Comparison of ENCODE assay signal across 13 cellular contexts in genomic region chr9:124345063-124345462, GRCh38.
DNase-seq lines count a peak whose midpoint lies in the region; ATAC-seq and TF ChIP-seq lines count a peak whose summit lies in the region.
"Had no signal": no experiment of that assay in that cellular context is flagged by ENCODE, and none has a peak within 500 bp of the region (broad histone marks: within the 10 kb centered on the region; RNA-seq: fewer than 3 reads in every experiment).

No MANE protein-coding gene starts in this region.

- no peak overlapping the region for H3K23ac ChIP-seq in mesenchymal stem cell (ENCODE audit: low read length in 2 of 2)

- no peak overlapping the region for H2BK120ac ChIP-seq in mesenchymal stem cell (ENCODE audit: low read depth, low read length)

- H3K4me1 ChIP-seq in mesenchymal stem cell (ENCODE audit: control insufficient read depth, insufficient read depth, low read depth, low read length) (peaks cover 50% of the 10 kb centered on the region), aorta (ENCODE audit: control insufficient read depth in 1 of 2, insufficient read depth in 2 of 2, low read length in 2 of 2) (no peaks in the 10 kb centered on the region), tibial nerve (peaks cover 0 to 21% (median 10%) of the 10 kb centered on the region in 4 donors)
- H3K4me1 ChIP-seq: Caco-2 had no signal

- H3K18ac ChIP-seq in mesenchymal stem cell (ENCODE audit: low read depth in 1 of 2, low read length in 2 of 2): no peak overlapping the region

- ATAC-seq in Right ventricle myocardium superior (ENCODE audit: poor library complexity) (no peak), left cardiac atrium (no peak), WTC11 (no peak), aorta (ENCODE audit: low FRiP score) (no peak)

- H3K9me3 ChIP-seq in mesenchymal stem cell (ENCODE audit: control insufficient read depth, low read length) (no peaks in the 10 kb centered on the region), aorta (ENCODE audit: control insufficient read depth, low read length) (no peaks in the 10 kb centered on the region), tibial nerve (no peaks in the 10 kb centered on the region)
- H3K9me3 ChIP-seq: Caco-2, MG63 had no signal

- H3K4ac ChIP-seq in mesenchymal stem cell (ENCODE audit: low read depth in 1 of 2, low read length in 2 of 2): no peak overlapping the region

- no peak for TF ChIP-seq POLR2A in tibial nerve (IDR thresholded peaks at IDR 0.05)

- no peak overlapping the region for H2BK5ac ChIP-seq in mesenchymal stem cell (ENCODE audit: low read depth, low read length, poor library complexity, severe bottlenecking)

- H4K8ac ChIP-seq in mesenchymal stem cell (ENCODE audit: low read length): peak overlapping the region; percentile 46

- H3K9me3 Mint-ChIP-seq in WTC11: no peaks in the 10 kb centered on the region

- H3K9ac ChIP-seq in mesenchymal stem cell (ENCODE audit: low read length): no peak overlapping the region

- POLR2A ChIA-PET in WTC11 (lab: Charles Lee): no interaction called here

- H3K27me3 ChIP-seq in mesenchymal stem cell (ENCODE audit: control insufficient read depth in 1 of 2, insufficient read depth in 1 of 2, low read length in 2 of 2) (no peaks in the 10 kb centered on the region), aorta (ENCODE audit: control insufficient read depth in 1 of 2, insufficient read depth in 2 of 2, low read length in 1 of 2) (no peaks in the 10 kb centered on the region), tibial nerve (no peaks in the 10 kb centered on the region)
- H3K27me3 ChIP-seq: MG63 had no signal

- H3K4me3 ChIP-seq in mesenchymal stem cell (ENCODE audit: insufficient read depth in 1 of 2, low read depth in 1 of 2, low read length in 2 of 2) (no peak overlapping the region), aorta (ENCODE audit: low read length in 2 of 2) (no peak overlapping the region), tibial nerve (no peak overlapping the region)
- H3K4me3 ChIP-seq: MG63 had no signal

- peaks cover 6% of the 10 kb centered on the region; the same call in 1 of the 2 replicates for H3K36me3 Mint-ChIP-seq in WTC11

- no peak overlapping the region for H3K4me3 Mint-ChIP-seq in WTC11

- TF ChIP-seq CTCF in WTC11 (IDR thresholded peaks at IDR 0.05) (no peak), tibial nerve (IDR thresholded peaks at IDR 0.05) (no peak)

- intact Hi-C loops in Right ventricle myocardium superior (cut with DNase I): no loop called here
- intact Hi-C loops in left cardiac atrium (cut with DNase I): no loop called here
- intact Hi-C loops in aorta (cut with DNase I): no loop called here

- H3K4me2 ChIP-seq in mesenchymal stem cell (ENCODE audit: low read length, poor library complexity, severe bottlenecking): no peak overlapping the region

- H3K27me3 Mint-ChIP-seq in WTC11 (ENCODE audit: low read depth): no peaks in the 10 kb centered on the region

- H2BK15ac ChIP-seq in mesenchymal stem cell (ENCODE audit: low read depth, poor library complexity, severe bottlenecking): no peak overlapping the region

- H3K36me3 ChIP-seq in mesenchymal stem cell (ENCODE audit: control insufficient read depth in 1 of 2, insufficient read depth in 2 of 2, low read depth in 1 of 2, low read length in 2 of 2) (peaks cover 85 to 93% of the 10 kb centered on the region in 2 experiments), aorta (ENCODE audit: control insufficient read depth in 1 of 2, insufficient read depth in 2 of 2, low read length in 1 of 2) (peaks cover 0 to 3% of the 10 kb centered on the region in 2 donors), tibial nerve (peaks cover 4 to 87% (median 11%) of the 10 kb centered on the region in 3 donors)

- 93% methylated on average over 14 of the region's 14 CpGs for WGBS in mesenchymal stem cell
- 86 to 91% methylated on average over 14 of the region's 14 CpGs for WGBS in aorta, 2 donors
- 70 to 82% methylated on average over 14 of the region's 14 CpGs for WGBS in tibial nerve, 2 donors

- H3K27ac ChIP-seq in mesenchymal stem cell (ENCODE audit: low read length, poor library complexity, severe bottlenecking) (no peak overlapping the region), aorta (ENCODE audit: low read depth in 1 of 2, low read length in 2 of 2) (no peak overlapping the region), tibial nerve (peak overlapping the region in 2 of 4 donors; percentile 84 to 90)

- no peak overlapping the region for H2AK5ac ChIP-seq in mesenchymal stem cell (ENCODE audit: low read length, severe bottlenecking)

- H2BK12ac ChIP-seq in mesenchymal stem cell (ENCODE audit: low read length in 2 of 2): peak overlapping the region in 1 of 2 experiments; percentile 32

- H2AFZ ChIP-seq in mesenchymal stem cell (ENCODE audit: low read depth, low read length): no peak overlapping the region

- CTCF ChIA-PET in WTC11 (lab: Charles Lee): interaction anchor here (0.9 to 1.1 kb wide), 4 partner anchors 20 to 304 kb away, joined by 3 to 4 read pairs (median 3); no protein-coding TSS in a partner anchor

- no peak overlapping the region for H3K14ac ChIP-seq in mesenchymal stem cell (ENCODE audit: low read length in 2 of 2)

- H3K27ac Mint-ChIP-seq in WTC11: 0 out of 2 replicates have a peak overlapping the region, but pooled peaks have one; percentile 41

- peaks cover 41% of the 10 kb centered on the region for H3K79me1 ChIP-seq in mesenchymal stem cell (replicated peaks; ENCODE audit: low read length, poor library complexity, severe bottlenecking)

- DNase-seq in Right ventricle myocardium superior (peak; percentile 20), left cardiac atrium (no peak), WTC11 (ENCODE audit: low spot score) (no peak), mesenchymal stem cell (no peak), aorta (peak; percentile 12 to 48), foreskin melanocyte (no peak), tibial nerve (ENCODE audit: low spot score in 2 of 2) (no peak)
- no peak for DNase-seq in stimulated activated CD8-positive, alpha-beta memory T cell treated with anti-CD3 and anti-CD28 coated beads, Interleukin-4, amount 100 ng/mL, for 48 hours
- DNase-seq: Caco-2, MG63, NCI-H1105, NCI-H1694 treated with DMSO at 0.1 percent for 48 hours, NCI-H774 had no signal

- TF ChIP-seq EP300 in tibial nerve (IDR thresholded peaks at IDR 0.05): no peak

- H3K4me1 Mint-ChIP-seq in WTC11: peaks cover 5% of the 10 kb centered on the region

- H4K91ac ChIP-seq in mesenchymal stem cell (ENCODE audit: low read length): no peak overlapping the region

TF ChIP-seq in WTC11, 78 proteins besides CTCF, POLR2A, EP300 and RAD21:
- no peak for TF ChIP-seq AFF4 (CRISPR knock-in tag; IDR thresholded peaks at IDR 0.05; ENCODE audit: borderline replicate concordance)
- no peak for TF ChIP-seq IRF2 (CRISPR knock-in tag; IDR thresholded peaks at IDR 0.05; ENCODE audit: borderline replicate concordance, low read depth)

Comparison
In these comparisons a context has a peak if more than half of its experiments do, and no peak if none do; other contexts are left out.
1. DNase-seq: peak in Right ventricle myocardium superior (single experiment) and aorta (2 of 2); none in left cardiac atrium (single experiment), WTC11 (single experiment), mesenchymal stem cell (single experiment), foreskin melanocyte (single experiment), stimulated activated CD8-positive, alpha-beta memory T cell treated with anti-CD3 and anti-CD28 coated beads, Interleukin-4, amount 100 ng/mL, for 48 hours (single experiment) and tibial nerve (0 of 2).